ENCODE assay signal across 1 cellular context in the genomic region with DNA sequence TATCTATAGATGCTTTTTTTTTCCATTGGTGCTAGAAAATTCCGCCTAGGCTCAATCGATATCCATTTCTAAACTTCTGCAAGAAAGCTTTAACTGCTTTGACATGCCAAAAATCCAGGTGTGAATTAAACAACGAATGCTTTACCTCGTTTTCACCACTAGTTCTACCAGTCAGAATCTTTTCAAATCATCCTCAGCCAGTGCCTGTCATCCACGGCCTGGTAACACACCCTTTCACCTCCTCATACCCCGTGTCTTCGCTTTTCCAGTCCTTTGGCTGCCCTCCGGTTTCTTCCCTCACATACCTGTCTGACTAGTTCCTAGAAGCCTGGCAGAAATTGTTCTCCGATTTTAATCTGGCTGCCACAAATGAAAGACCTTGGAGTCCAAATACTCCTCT.
TF ChIP-seq lines count a peak whose summit lies in the region.

No MANE protein-coding gene starts in this region.

TF ChIP-seq in IMR-90, 13 proteins besides CTCF, POLR2A, EP300 and RAD21 (continued from another document):
- no peak for TF ChIP-seq MAZ (IDR thresholded peaks at IDR 0.05; ENCODE audit: borderline replicate concordance, low read depth, low read length)
- no peak for TF ChIP-seq RFX5 (IDR thresholded peaks at IDR 0.05; ENCODE audit: low read depth, low read length)
- TF ChIP-seq SMC3 (IDR thresholded peaks at IDR 0.05; ENCODE audit: low read depth, low read length), result no peak
- TF ChIP-seq BHLHE40 (IDR thresholded peaks at IDR 0.05; ENCODE audit: low read depth, low read length), result no peak
- no peak for TF ChIP-seq MAFK (IDR thresholded peaks at IDR 0.05; ENCODE audit: low read depth, low read length)
- TF ChIP-seq, protein P1, sequence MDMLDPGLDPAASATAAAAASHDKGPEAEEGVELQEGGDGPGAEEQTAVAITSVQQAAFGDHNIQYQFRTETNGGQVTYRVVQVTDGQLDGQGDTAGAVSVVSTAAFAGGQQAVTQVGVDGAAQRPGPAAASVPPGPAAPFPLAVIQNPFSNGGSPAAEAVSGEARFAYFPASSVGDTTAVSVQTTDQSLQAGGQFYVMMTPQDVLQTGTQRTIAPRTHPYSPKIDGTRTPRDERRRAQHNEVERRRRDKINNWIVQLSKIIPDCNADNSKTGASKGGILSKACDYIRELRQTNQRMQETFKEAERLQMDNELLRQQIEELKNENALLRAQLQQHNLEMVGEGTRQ (IDR thresholded peaks at IDR 0.05; ENCODE audit: low read depth, low read length), result no peak
- TF ChIP-seq, protein P2, sequence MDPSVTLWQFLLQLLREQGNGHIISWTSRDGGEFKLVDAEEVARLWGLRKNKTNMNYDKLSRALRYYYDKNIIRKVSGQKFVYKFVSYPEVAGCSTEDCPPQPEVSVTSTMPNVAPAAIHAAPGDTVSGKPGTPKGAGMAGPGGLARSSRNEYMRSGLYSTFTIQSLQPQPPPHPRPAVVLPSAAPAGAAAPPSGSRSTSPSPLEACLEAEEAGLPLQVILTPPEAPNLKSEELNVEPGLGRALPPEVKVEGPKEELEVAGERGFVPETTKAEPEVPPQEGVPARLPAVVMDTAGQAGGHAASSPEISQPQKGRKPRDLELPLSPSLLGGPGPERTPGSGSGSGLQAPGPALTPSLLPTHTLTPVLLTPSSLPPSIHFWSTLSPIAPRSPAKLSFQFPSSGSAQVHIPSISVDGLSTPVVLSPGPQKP (IDR thresholded peaks at IDR 0.05; ENCODE audit: borderline replicate concordance, low read depth, low read length), result no peak
- TF ChIP-seq FOS (IDR thresholded peaks at IDR 0.05; ENCODE audit: low read depth, low read length), result no peak
- TF ChIP-seq MXI1 (IDR thresholded peaks at IDR 0.05; ENCODE audit: borderline replicate concordance, low read depth, low read length), result no peak
- no peak for TF ChIP-seq NFE2L2 (IDR thresholded peaks at IDR 0.05; ENCODE audit: low read depth, low read length)
- no peak for TF ChIP-seq CEBPB (IDR thresholded peaks at IDR 0.05; ENCODE audit: low read depth, low read length)
- TF ChIP-seq RCOR1 (IDR thresholded peaks at IDR 0.05; ENCODE audit: insufficient replicate concordance, low read length), result no peak
TF ChIP-seq in IMR-90: peak in this region for 0.
